In genomic region chr22:26484360-26484706, GRCh38 we compare ENCODE assay signal across 1 cellular context.
A peak's percentile ranks its signal among the peaks of the same experiment; 100 is the strongest.
TF ChIP-seq lines count a peak whose summit lies in the region.

No MANE protein-coding gene starts in this region.

TF ChIP-seq in endothelial cell of umbilical vein, 7 proteins besides CTCF, POLR2A, EP300 and RAD21:
- TF ChIP-seq MAX (IDR thresholded peaks at IDR 0.05; ENCODE audit: insufficient read depth, insufficient read length): peak; percentile 74
- TF ChIP-seq FOS (IDR thresholded peaks at IDR 0.05; ENCODE audit: borderline replicate concordance, insufficient read depth, low read length): no peak
- no peak for TF ChIP-seq EZH2 (IDR thresholded peaks at IDR 0.05; ENCODE audit: borderline replicate concordance, low read depth, low read length, severe bottlenecking)
